Comparison of ENCODE assay signal across 30 cellular contexts in genomic region chr6:51249798-51250197, GRCh38.
DNase-seq lines count a peak whose midpoint lies in the region; ATAC-seq and TF ChIP-seq lines count a peak whose summit lies in the region.
"Had no signal": no experiment of that assay in that cellular context is flagged by ENCODE, and none has a peak within 500 bp of the region (broad histone marks: within the 10 kb centered on the region; RNA-seq: fewer than 3 reads in every experiment).

No MANE protein-coding gene starts in this region.

- H3K27me3 ChIP-seq in SK-N-SH (ENCODE audit: insufficient read depth) (no peaks in the 10 kb centered on the region), neural cell (ENCODE audit: insufficient read depth, low read depth, low read length) (no peaks in the 10 kb centered on the region)
- H3K27me3 ChIP-seq: BE2C; BLaER1; BLaER1 treated with 17β-estradiol and CSF1 and Interleukin-3, amounts not matched to agents 10 nM and 100 nM had no signal

- no peaks in the 10 kb centered on the region for H3K4me1 ChIP-seq in SK-N-SH (ENCODE audit: control insufficient read depth in 1 of 2, insufficient read depth in 2 of 2, low read depth in 1 of 2, low read length in 1 of 2)
- H3K4me1 ChIP-seq: A549, BE2C, BLaER1, Caco-2 had no signal

- CTCF ChIA-PET in SK-N-SH (lab: Yijun Ruan, JAX), result no interaction called here

- no peak overlapping the region for H3K4me3 ChIP-seq in SK-N-SH (ENCODE audit: low read depth in 2 of 2, low read length in 1 of 2)
- no peak overlapping the region for H3K4me3 ChIP-seq in neural cell (ENCODE audit: low read length)
- H3K4me3 ChIP-seq: A549; BLaER1; BLaER1 treated with 17β-estradiol and CSF1 and Interleukin-3, amounts not matched to agents 10 nM and 100 nM had no signal

- H3K27ac ChIP-seq in SK-N-SH (ENCODE audit: low read depth in 2 of 2, low read length in 1 of 2), result no peak overlapping the region
- H3K27ac ChIP-seq in neural cell (ENCODE audit: low read length), result no peak overlapping the region
- H3K27ac ChIP-seq: 22Rv1; A549; BLaER1; BLaER1 treated with 17β-estradiol and CSF1 and Interleukin-3, amounts not matched to agents 10 nM and 100 nM; C4-2B had no signal

- TF ChIP-seq EP300 in SK-N-SH (IDR thresholded peaks at IDR 0.05; ENCODE audit: borderline replicate concordance in 1 of 2, low read depth in 1 of 2, low read length in 1 of 2) (no peak), neural cell (conservative IDR thresholded peaks at IDR 0.05; ENCODE audit: poor library complexity, severe bottlenecking) (peak; percentile 76)

- in situ Hi-C loops in ACHN (cut with HindIII; ENCODE audit: low pct_ligation_motif_present, low pct_unique_long_range_greater_than_20kb, low sequenced_read_pairs), result no loop called here

- POLR2A ChIA-PET in SK-N-SH (lab: Yijun Ruan, JAX), result no interaction called here

- H2AFZ ChIP-seq in SK-N-SH (ENCODE audit: low read depth) (no peak overlapping the region), neural cell (ENCODE audit: low read depth, low read length) (no peak overlapping the region)

- no peaks in the 10 kb centered on the region for H4K20me1 ChIP-seq in SK-N-SH (ENCODE audit: insufficient read depth)
- H4K20me1 ChIP-seq in neural cell (ENCODE audit: insufficient read depth), result no peaks in the 10 kb centered on the region
- H4K20me1 ChIP-seq: BLaER1; BLaER1 treated with 17β-estradiol and CSF1 and Interleukin-3, amounts not matched to agents 10 nM and 100 nM had no signal

- no peak for TF ChIP-seq RAD21 in SK-N-SH (IDR thresholded peaks at IDR 0.05; ENCODE audit: low read length)
- TF ChIP-seq RAD21 in neural cell (conservative IDR thresholded peaks at IDR 0.05), result no peak

- no peaks in the 10 kb centered on the region for H3F3A ChIP-seq in SK-N-SH (replicated peaks; ENCODE audit: insufficient read depth)
- H3F3A ChIP-seq in neural cell (ENCODE audit: insufficient read depth, low read length, poor library complexity, severe bottlenecking), result no peaks in the 10 kb centered on the region

- H3K9me3 ChIP-seq in SK-N-SH (no peaks in the 10 kb centered on the region), neural cell (ENCODE audit: low read length) (no peaks in the 10 kb centered on the region)
- H3K9me3 ChIP-seq: A549; BE2C; BLaER1; BLaER1 treated with 17β-estradiol and CSF1 and Interleukin-3, amounts not matched to agents 10 nM and 100 nM; Caco-2 had no signal

- H3K36me3 ChIP-seq in SK-N-SH (replicated peaks in 1 of 2; ENCODE audit: control insufficient read depth in 1 of 2, insufficient read depth in 2 of 2, low read length in 1 of 2) (no peaks in the 10 kb centered on the region), neural cell (ENCODE audit: insufficient read depth, low read length) (no peaks in the 10 kb centered on the region)
- H3K36me3 ChIP-seq: BE2C; BLaER1; BLaER1 treated with 17β-estradiol and CSF1 and Interleukin-3, amounts not matched to agents 10 nM and 100 nM had no signal

- no peak for DNase-seq in SK-N-SH
- DNase-seq in HS-27A (ENCODE audit: low read depth), result peak; percentile 14
- no peak for DNase-seq in activated effector memory CD4-positive, alpha-beta T cell treated with anti-CD3 and anti-CD28 coated beads, Interleukin-2, amount 50 U/mL, for 16 hours
- DNase-seq in ACHN, result no peak
- DNase-seq: 8988T; AML-193; BE2C; C1 segment of cervical spinal cord; Caco-2; Calu3; CD4-positive, alpha-beta memory T cell; CD4-positive, alpha-beta T cell; CD4-positive, CD25-positive, alpha-beta regulatory T cell; CD8-positive, alpha-beta memory T cell; CD8-positive, alpha-beta T cell; COR-L47; DMS 273 treated with DMSO at 0.1 percent for 48 hours; DMS153; DMS53; DMS79; DMS79 treated with DMSO at 0.1 percent for 48 hours; DND-41; EL had no signal

- H3K79me2 ChIP-seq in SK-N-SH (ENCODE audit: insufficient read depth), result no peaks in the 10 kb centered on the region
- no peaks in the 10 kb centered on the region for H3K79me2 ChIP-seq in neural cell (replicated peaks; ENCODE audit: insufficient read depth, low read length)

- no peak overlapping the region for H3K4me2 ChIP-seq in SK-N-SH
- H3K4me2 ChIP-seq in neural cell (ENCODE audit: low read length), result no peak overlapping the region
- H3K4me2 ChIP-seq: A549; BLaER1; BLaER1 treated with 17β-estradiol and CSF1 and Interleukin-3, amounts not matched to agents 10 nM and 100 nM had no signal

- H3K9ac ChIP-seq in SK-N-SH, result no peak overlapping the region
- no peak overlapping the region for H3K9ac ChIP-seq in neural cell (ENCODE audit: low read length)
- H3K9ac ChIP-seq: BLaER1; BLaER1 treated with 17β-estradiol and CSF1 and Interleukin-3, amounts not matched to agents 10 nM and 100 nM had no signal

- H3K9me2 ChIP-seq in SK-N-SH (no peaks in the 10 kb centered on the region), neural cell (ENCODE audit: insufficient read depth, low read length) (no peaks in the 10 kb centered on the region)

- ATAC-seq in SK-N-SH treated with all-trans-retinoic acid at 6 μM for 48 hours, result no peak
- ATAC-seq: A549; CD8-positive, alpha-beta T cell had no signal

- TF ChIP-seq CTCF in SK-N-SH (IDR thresholded peaks at IDR 0.05) (no peak), neural cell (IDR thresholded peaks at IDR 0.05; ENCODE audit: poor library complexity, severe bottlenecking) (no peak)

TF ChIP-seq in SK-N-SH treated with all-trans-retinoic acid at 6 μM for 48 hours, 23 proteins besides CTCF, POLR2A, EP300 and RAD21:
- TF ChIP-seq ISL1 (CRISPR knock-in tag; IDR thresholded peaks at IDR 0.05), result peak; percentile 26; the same call in 1 of the 2 replicates
- no peak for TF ChIP-seq SNAI2 (CRISPR knock-in tag; IDR thresholded peaks at IDR 0.05)

TF ChIP-seq in SK-N-SH, 30 proteins besides CTCF, POLR2A, EP300 and RAD21 (continues in another document):
- TF ChIP-seq RFX5 (IDR thresholded peaks at IDR 0.05; ENCODE audit: low read length), result no peak
- no peak for TF ChIP-seq TEAD4 (IDR thresholded peaks at IDR 0.05; ENCODE audit: borderline replicate concordance, insufficient read depth)
- TF ChIP-seq CHD2 (IDR thresholded peaks at IDR 0.05; ENCODE audit: low read length, partially characterized antibody), result no peak
- no peak for TF ChIP-seq SIN3A (IDR thresholded peaks at IDR 0.05; ENCODE audit: borderline replicate concordance, low read depth, low read length)
- no peak for TF ChIP-seq TAF1 (IDR thresholded peaks at IDR 0.05; ENCODE audit: borderline replicate concordance, low read depth, low read length)
- TF ChIP-seq GATA2 (CRISPR knock-in tag; IDR thresholded peaks at IDR 0.05), result no peak
- no peak for TF ChIP-seq IRF3 (IDR thresholded peaks at IDR 0.05; ENCODE audit: low read depth, low read length)
- TF ChIP-seq USF1 (IDR thresholded peaks at IDR 0.05; ENCODE audit: borderline replicate concordance, low read depth), result no peak
- TF ChIP-seq TCF12 (IDR thresholded peaks at IDR 0.05), result no peak
- no peak for TF ChIP-seq MXI1 (IDR thresholded peaks at IDR 0.05; ENCODE audit: low read depth, low read length)
- no peak for TF ChIP-seq RCOR1 (IDR thresholded peaks at IDR 0.05; ENCODE audit: low read length)

TF ChIP-seq in neural cell, 6 proteins besides CTCF, POLR2A, EP300 and RAD21:
- TF ChIP-seq POLR2AphosphoS5 (IDR thresholded peaks at IDR 0.05) (peak; percentile 15), TAF1 (IDR thresholded peaks at IDR 0.05; ENCODE audit: low read depth) (no peak), SMC3 (conservative IDR thresholded peaks at IDR 0.05; ENCODE audit: poor library complexity) (no peak), REST (IDR thresholded peaks at IDR 0.05; ENCODE audit: borderline replicate concordance) (no peak), MXI1 (conservative IDR thresholded peaks at IDR 0.05; ENCODE audit: poor library complexity, severe bottlenecking) (no peak)
